Comparison of ENCODE assay signal across 17 cellular contexts in genomic region chr12:110171636-110172035, GRCh38.
"Had no signal": no experiment of that assay in that cellular context is flagged by ENCODE, and none has a peak within 500 bp of the region (broad histone marks: within the 10 kb centered on the region; RNA-seq: fewer than 3 reads in every experiment).

No MANE protein-coding gene starts in this region.

- H3K27ac Mint-ChIP-seq: activated naive CD4-positive, alpha-beta T cell treated with anti-CD3 and anti-CD28 coated beads for 36 hours; activated naive CD8-positive, alpha-beta T cell treated with anti-CD3 and anti-CD28 coated beads, Interleukin-2, amount 50 U/mL, for 24 hours; activated T-helper 2 cell treated with anti-CD3 and anti-CD28 coated beads, Interferon-gamma antibody, Interleukin-2, Interleukin-4, amounts not matched to agents 10 μg/mL and 5 μg/mL and 100 μg/mL, durations not matched to agents 14 hours and 24 hours and 36 hours; immature natural killer cell; naive B cell; stimulated activated naive B cell treated with anti-CD40 and anti-IgM and Interleukin-4, amounts not matched to agents 10 μg/mL and 1 μg/mL and 100 μg/mL, for 72 hours had no signal

- H3K4me1 Mint-ChIP-seq: activated naive CD8-positive, alpha-beta T cell treated with anti-CD3 and anti-CD28 coated beads, Interleukin-2, amount 50 U/mL, for 24 hours; immature natural killer cell; naive B cell; stimulated activated naive B cell treated with anti-CD40 and anti-IgM and Interleukin-4, amounts not matched to agents 10 μg/mL and 1 μg/mL and 100 μg/mL, for 72 hours had no signal

- ATAC-seq: activated naive CD8-positive, alpha-beta T cell treated with anti-CD3 and anti-CD28 coated beads, Interleukin-2, amount 50 U/mL, for 24 hours; lower lobe of right lung; pancreas; stimulated activated naive B cell treated with anti-CD40 and anti-IgM and Interleukin-4, amounts not matched to agents 10 μg/mL and 1 μg/mL and 100 μg/mL, for 72 hours had no signal

- H3K27me3 Mint-ChIP-seq: activated naive CD8-positive, alpha-beta T cell treated with anti-CD3 and anti-CD28 coated beads, Interleukin-2, amount 50 U/mL, for 24 hours; naive B cell; stimulated activated naive B cell treated with anti-CD40 and anti-IgM and Interleukin-4, amounts not matched to agents 10 μg/mL and 1 μg/mL and 100 μg/mL, for 72 hours had no signal

- H3K9me3 ChIP-seq: lower lobe of right lung, pancreas, transverse colon had no signal

- H3K36me3 Mint-ChIP-seq: immature natural killer cell, naive B cell had no signal

- H3K4me3 ChIP-seq: lower lobe of right lung, pancreas, transverse colon had no signal

- H3K27ac ChIP-seq: lower lobe of right lung, pancreas, transverse colon had no signal

- H3K36me3 ChIP-seq: pancreas had no signal

- H3K27me3 ChIP-seq: pancreas, transverse colon had no signal

- H3K4me1 ChIP-seq: lower lobe of right lung, pancreas, transverse colon had no signal

- DNase-seq: activated CD4-positive, alpha-beta T cell treated with anti-CD3 and anti-CD28 coated beads for 1 hour; activated CD4-positive, alpha-beta T cell treated with anti-CD3 and anti-CD28 coated beads, Interleukin-2, amount 50 U/mL, for 48 hours; activated naive CD4-positive, alpha-beta T cell treated with anti-CD3 and anti-CD28 coated beads for 36 hours; activated naive CD8-positive, alpha-beta T cell treated with anti-CD3 and anti-CD28 coated beads, Interleukin-2, amount 50 U/mL, for 24 hours; aorta; erythroblast; immature natural killer cell; lower lobe of right lung; midbrain; naive B cell; pancreas; stimulated activated CD4-positive, alpha-beta T cell treated with anti-CD3 and anti-CD28 coated beads, Interleukin-2, amount 100 ng/mL, for 48 hours; stimulated activated naive B cell treated with anti-CD40 and anti-IgM and Interleukin-4, amounts not matched to agents 10 μg/mL and 1 μg/mL and 100 μg/mL, for 72 hours; T-helper 1 cell; T1000; transverse colon had no signal

- H3K4me3 Mint-ChIP-seq: activated naive CD4-positive, alpha-beta T cell treated with anti-CD3 and anti-CD28 coated beads for 36 hours; activated naive CD8-positive, alpha-beta T cell treated with anti-CD3 and anti-CD28 coated beads, Interleukin-2, amount 50 U/mL, for 24 hours; immature natural killer cell; naive B cell; stimulated activated naive B cell treated with anti-CD40 and anti-IgM and Interleukin-4, amounts not matched to agents 10 μg/mL and 1 μg/mL and 100 μg/mL, for 72 hours had no signal

- H3K9me3 Mint-ChIP-seq: activated naive CD4-positive, alpha-beta T cell treated with anti-CD3 and anti-CD28 coated beads for 36 hours; activated naive CD8-positive, alpha-beta T cell treated with anti-CD3 and anti-CD28 coated beads, Interleukin-2, amount 50 U/mL, for 24 hours; activated T-helper 2 cell treated with anti-CD3 and anti-CD28 coated beads, Interferon-gamma antibody, Interleukin-2, Interleukin-4, amounts not matched to agents 10 μg/mL and 5 μg/mL and 100 μg/mL, durations not matched to agents 14 hours and 24 hours and 36 hours; immature natural killer cell; naive B cell; stimulated activated naive B cell treated with anti-CD40 and anti-IgM and Interleukin-4, amounts not matched to agents 10 μg/mL and 1 μg/mL and 100 μg/mL, for 72 hours had no signal
